Comparison of ENCODE assay signal across 32 cellular contexts in the genomic region with DNA sequence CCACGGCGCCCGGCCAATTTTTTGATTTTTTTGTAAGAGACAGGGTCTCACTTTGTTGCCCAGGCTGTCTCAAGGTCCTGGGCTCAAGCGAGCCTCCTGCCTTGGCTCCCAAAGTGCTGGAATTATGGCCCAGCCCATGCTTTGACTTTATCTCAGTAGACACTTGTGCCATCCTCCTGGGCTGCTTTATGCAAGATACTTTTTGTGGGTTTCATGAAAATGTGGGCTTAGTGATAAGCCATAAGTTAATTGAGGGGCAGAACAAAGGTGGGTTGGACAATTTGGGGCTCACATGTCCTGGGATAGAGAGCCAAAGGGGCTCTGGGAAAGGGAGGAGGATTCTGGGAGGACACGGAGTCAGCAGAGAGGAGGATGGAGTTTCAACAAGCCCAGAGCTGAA. TPM values are rescaled to one million over a fixed set of nuclear protein-coding genes. Genes with fewer than 3 reads are reported as not detected.
"Had no signal": no experiment of that assay in that cellular context is flagged by ENCODE, and none has a peak within 500 bp of the region (broad histone marks: within the 10 kb centered on the region; RNA-seq: fewer than 3 reads in every experiment).

No MANE protein-coding gene starts in this region.

- DNase-seq: activated CD4-positive, alpha-beta T cell treated with anti-CD3 and anti-CD28 coated beads for 36 hours; activated CD4-positive, alpha-beta T cell treated with anti-CD3 and anti-CD28 coated beads, Interleukin-2, amount 10 ng/mL, durations not matched to agents 7 days and 5 days; activated CD4-positive, alpha-beta T cell treated with anti-CD3 and anti-CD28 coated beads, Interleukin-2, amount 50 U/mL, for 48 hours; activated CD8-positive, alpha-beta T cell treated with anti-CD3 and anti-CD28 coated beads, Interleukin-2, amount 10 ng/mL, durations not matched to agents 7 days and 5 days; activated gamma-delta T cell; activated naive CD4-positive, alpha-beta T cell treated with Interleukin-2 at 50 U/mL for 16 hours; activated naive CD8-positive, alpha-beta T cell treated with anti-CD3 and anti-CD28 coated beads, Interleukin-2, amount 10 ng/mL, durations not matched to agents 7 days and 5 days; activated T-cell treated with anti-CD3 and anti-CD28 coated beads, Interleukin-2, amount 50 U/mL, for 24 hours; amygdala; body of pancreas; KG1; NCI-H1092 treated with DMSO at 0.1 percent for 48 hours; NCI-H1417 treated with DMSO at 0.1 percent for 48 hours; NCI-H187 treated with DMSO at 0.1 percent for 48 hours; NCI-H2081; NCI-H2171 treated with DMSO at 0.1 percent for 48 hours; NCI-H2227 treated with DMSO at 0.1 percent for 48 hours; NCI-H524 treated with DMSO at 0.1 percent for 48 hours; PC-3; Peyer's patch; RPMI8226; SHP77 treated with DMSO at 0.1 percent for 48 hours; SK-N-SH had no signal

- ATAC-seq: activated CD4-positive, alpha-beta T cell treated with anti-CD3 and anti-CD28 coated beads for 36 hours; activated CD4-positive, CD25-positive, alpha-beta regulatory T cell treated with anti-CD3 and anti-CD28 coated beads, Interleukin-2, amount 50 U/mL, for 24 hours; activated CD8-positive, alpha-beta T cell treated with anti-CD3 and anti-CD28 coated beads, Interleukin-2, amount 10 ng/mL, durations not matched to agents 7 days and 5 days; body of pancreas; PC-3; WTC11 had no signal

- H3K27me3 ChIP-seq: ascending aorta, body of pancreas, breast epithelium, Peyer's patch, SJSA1 had no signal

- H3K4me1 Mint-ChIP-seq: activated CD4-positive, alpha-beta T cell treated with anti-CD3 and anti-CD28 coated beads for 36 hours; activated CD4-positive, alpha-beta T cell treated with anti-CD3 and anti-CD28 coated beads, Interleukin-2, amount 10 ng/mL, durations not matched to agents 7 days and 5 days; activated naive CD4-positive, alpha-beta T cell treated with anti-CD3 and anti-CD28 coated beads, Interleukin-2, amount 50 U/mL, for 24 hours; activated naive CD8-positive, alpha-beta T cell treated with anti-CD3 and anti-CD28 coated beads, Interleukin-2, amount 10 ng/mL, durations not matched to agents 7 days and 5 days had no signal

- H3K27ac Mint-ChIP-seq: activated CD4-positive, alpha-beta T cell treated with anti-CD3 and anti-CD28 coated beads for 36 hours; activated CD4-positive, alpha-beta T cell treated with anti-CD3 and anti-CD28 coated beads, Interleukin-2, amount 10 ng/mL, durations not matched to agents 7 days and 5 days; activated CD8-positive, alpha-beta T cell treated with anti-CD3 and anti-CD28 coated beads, Interleukin-2, amount 10 ng/mL, durations not matched to agents 7 days and 5 days; activated naive CD4-positive, alpha-beta T cell treated with anti-CD3 and anti-CD28 coated beads, Interleukin-2, amount 50 U/mL, for 24 hours; activated naive CD8-positive, alpha-beta T cell treated with anti-CD3 and anti-CD28 coated beads, Interleukin-2, amount 10 ng/mL, durations not matched to agents 7 days and 5 days; activated T-cell treated with anti-CD3 and anti-CD28 coated beads, Interleukin-2, amount 50 U/mL, for 24 hours; activated T-helper 2 cell treated with anti-CD3 and anti-CD28 coated beads, Interferon-gamma antibody, Interleukin-2, Interleukin-4, amounts not matched to agents 10 μg/mL and 5 μg/mL and 100 μg/mL, durations not matched to agents 14 hours and 24 hours and 36 hours; T-helper 1 cell treated with Interleukin-12 subunit alpha and Interleukin-12 subunit beta and Interleukin-4 antibody, amounts not matched to agents 30 μg/mL and 1 μg/mL, for 36 hours; T-helper 2 cell treated with Interferon-gamma antibody and Interleukin-4, amounts not matched to agents 5 μg/mL and 100 μg/mL, for 36 hours had no signal

- H3K4me2 ChIP-seq: SK-N-SH had no signal

- H3K36me3 Mint-ChIP-seq: activated naive CD4-positive, alpha-beta T cell treated with anti-CD3 and anti-CD28 coated beads, Interleukin-2, amount 50 U/mL, for 24 hours; activated naive CD8-positive, alpha-beta T cell treated with anti-CD3 and anti-CD28 coated beads, Interleukin-2, amount 10 ng/mL, durations not matched to agents 7 days and 5 days had no signal

- H3K36me3 ChIP-seq: ascending aorta, breast epithelium, Peyer's patch had no signal

- H3K4me3 ChIP-seq: ascending aorta, body of pancreas, breast epithelium, Peyer's patch, SJSA1 had no signal

- H3K9me3 ChIP-seq: ascending aorta, body of pancreas, breast epithelium, Peyer's patch, SJSA1, SK-N-SH had no signal

- H3K9me3 Mint-ChIP-seq: activated CD4-positive, alpha-beta T cell treated with anti-CD3 and anti-CD28 coated beads, Interleukin-2, amount 10 ng/mL, durations not matched to agents 7 days and 5 days; activated naive CD4-positive, alpha-beta T cell treated with anti-CD3 and anti-CD28 coated beads, Interleukin-2, amount 50 U/mL, for 24 hours; activated naive CD8-positive, alpha-beta T cell treated with anti-CD3 and anti-CD28 coated beads, Interleukin-2, amount 10 ng/mL, durations not matched to agents 7 days and 5 days; activated T-cell treated with anti-CD3 and anti-CD28 coated beads, Interleukin-2, amount 50 U/mL, for 24 hours; activated T-helper 2 cell treated with anti-CD3 and anti-CD28 coated beads, Interferon-gamma antibody, Interleukin-2, Interleukin-4, amounts not matched to agents 10 μg/mL and 5 μg/mL and 100 μg/mL, durations not matched to agents 14 hours and 24 hours and 36 hours; T-helper 1 cell treated with Interleukin-12 subunit alpha and Interleukin-12 subunit beta and Interleukin-4 antibody, amounts not matched to agents 30 μg/mL and 1 μg/mL, for 36 hours; T-helper 2 cell treated with Interferon-gamma antibody and Interleukin-4, amounts not matched to agents 5 μg/mL and 100 μg/mL, for 36 hours; WTC11 had no signal

- H3K27ac ChIP-seq: ascending aorta, body of pancreas, breast epithelium, Peyer's patch, SJSA1 had no signal

- H3K4me1 ChIP-seq: ascending aorta, body of pancreas, Peyer's patch had no signal

- H3K4me3 Mint-ChIP-seq: activated CD4-positive, alpha-beta T cell treated with anti-CD3 and anti-CD28 coated beads for 36 hours; activated CD4-positive, alpha-beta T cell treated with anti-CD3 and anti-CD28 coated beads, Interleukin-2, amount 10 ng/mL, durations not matched to agents 7 days and 5 days; activated CD8-positive, alpha-beta T cell treated with anti-CD3 and anti-CD28 coated beads, Interleukin-2, amount 10 ng/mL, durations not matched to agents 7 days and 5 days; activated naive CD4-positive, alpha-beta T cell treated with anti-CD3 and anti-CD28 coated beads, Interleukin-2, amount 50 U/mL, for 24 hours; activated naive CD8-positive, alpha-beta T cell treated with anti-CD3 and anti-CD28 coated beads, Interleukin-2, amount 10 ng/mL, durations not matched to agents 7 days and 5 days; activated T-cell treated with anti-CD3 and anti-CD28 coated beads, Interleukin-2, amount 50 U/mL, for 24 hours; T-helper 1 cell treated with Interleukin-12 subunit alpha and Interleukin-12 subunit beta and Interleukin-4 antibody, amounts not matched to agents 30 μg/mL and 1 μg/mL, for 36 hours; T-helper 2 cell treated with Interferon-gamma antibody and Interleukin-4, amounts not matched to agents 5 μg/mL and 100 μg/mL, for 36 hours; WTC11 had no signal

- H3K9ac ChIP-seq: SK-N-SH had no signal

RNA-seq across cellular contexts. Expression of a gene that starts 22.0 kb away (rescaled TPM):
- total RNA-seq: activated CD4-positive, alpha-beta T cell treated with anti-CD3 and anti-CD28 coated beads for 36 hours; activated CD4-positive, alpha-beta T cell treated with anti-CD3 and anti-CD28 coated beads, Interleukin-2, amount 10 ng/mL, durations not matched to agents 7 days and 5 days; activated CD8-positive, alpha-beta T cell treated with anti-CD3 and anti-CD28 coated beads, Interleukin-2, amount 10 ng/mL, durations not matched to agents 7 days and 5 days; activated naive CD8-positive, alpha-beta T cell treated with anti-CD3 and anti-CD28 coated beads, Interleukin-2, amount 10 ng/mL, durations not matched to agents 7 days and 5 days; activated T-helper 2 cell treated with anti-CD3 and anti-CD28 coated beads, Interferon-gamma antibody, Interleukin-2, Interleukin-4, amounts not matched to agents 10 μg/mL and 5 μg/mL and 100 μg/mL, durations not matched to agents 14 hours and 24 hours and 36 hours had no signal
